Comparison of ENCODE assay signal across 11 cellular contexts in the genomic region with DNA sequence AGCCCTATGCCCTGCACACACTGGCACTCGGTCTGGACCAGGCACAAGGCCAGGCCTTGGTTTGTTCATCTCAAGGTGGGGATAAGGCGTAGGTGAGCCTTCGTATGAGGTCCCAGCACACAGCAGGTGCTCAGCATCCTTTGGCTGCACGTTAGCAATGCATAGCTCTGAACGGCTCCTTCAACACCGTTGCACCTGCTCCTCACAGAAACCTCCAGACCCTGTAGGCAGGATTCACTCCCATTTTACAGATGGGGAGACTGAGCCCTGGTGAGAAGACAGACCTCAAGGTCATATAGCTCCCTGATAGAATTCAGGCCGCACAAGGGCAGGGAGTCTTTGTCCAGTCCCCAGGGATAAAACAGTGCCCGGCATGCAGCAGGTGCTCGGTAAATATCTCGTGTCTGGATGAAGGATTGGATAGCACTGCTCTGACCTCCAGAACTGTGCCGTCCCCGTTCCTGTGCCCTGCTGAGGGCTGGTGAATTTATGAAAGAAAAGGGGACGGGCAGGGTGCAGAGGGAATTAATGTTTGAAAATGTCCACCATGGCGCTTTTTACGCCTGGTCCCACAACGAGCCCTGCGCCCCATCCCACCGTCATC. TPM values are rescaled to one million over a fixed set of nuclear protein-coding genes. Genes with fewer than 3 reads are reported as not detected.
DNase-seq lines count a peak whose midpoint lies in the region; ATAC-seq, FAIRE-seq and TF ChIP-seq lines count a peak whose summit lies in the region.
"Had no signal": no experiment of that assay in that cellular context is flagged by ENCODE, and none has a peak within 500 bp of the region (broad histone marks: within the 10 kb centered on the region; RNA-seq: fewer than 3 reads in every experiment).

No MANE protein-coding gene starts in this region.

- intact Hi-C loops in activated T-helper 1 cell treated with anti-CD3 and anti-CD28 coated beads, Interleukin-12 subunit alpha, Interleukin-12 subunit beta, Interleukin-2, Interleukin-4 antibody, amounts not matched to agents 30 ng/mL and 10 ng/mL and 1 ng/mL, durations not matched to agents 14 hours and 24 hours and 36 hours (cut with micrococcal nuclease), result no loop called here
- intact Hi-C loops in psoas muscle (cut with DNase I), result no loop called here

- peak overlapping the region in 5 of 7 donors; percentile 13 to 74 (median 58) for H3K4me3 Mint-ChIP-seq in CD8-positive, alpha-beta memory T cell
- peak overlapping the region; percentile 2 for H3K4me3 Mint-ChIP-seq in activated T-helper 1 cell treated with anti-CD3 and anti-CD28 coated beads, Interleukin-12 subunit alpha, Interleukin-12 subunit beta, Interleukin-2, Interleukin-4 antibody, amounts not matched to agents 30 ng/mL and 10 ng/mL and 1 ng/mL, durations not matched to agents 14 hours and 24 hours and 36 hours
- H3K4me3 Mint-ChIP-seq: activated naive CD8-positive, alpha-beta T cell treated with anti-CD3 and anti-CD28 coated beads, Interleukin-2, amount 10 ng/mL, durations not matched to agents 7 days and 5 days had no signal

- POLR2A ChIA-PET in CD8-positive, alpha-beta memory T cell (lab: Charles Lee), result no interaction called here

- H3K27me3 ChIP-seq in CD8-positive, alpha-beta memory T cell (ENCODE audit: insufficient read depth, low read length, poor library complexity, severe bottlenecking), result peaks cover 16% of the 10 kb centered on the region
- H3K27me3 ChIP-seq in hepatocyte (peaks cover 80% of the 10 kb centered on the region), psoas muscle (ENCODE audit: insufficient read depth in 3 of 3, low read length in 2 of 3) (peaks cover 3 to 78% (median 26%) of the 10 kb centered on the region in 3 donors)

- H3K4me3 ChIP-seq in CD8-positive, alpha-beta memory T cell (ENCODE audit: low read length), result no peak overlapping the region
- H3K4me3 ChIP-seq in hepatocyte (peak overlapping the region; percentile 33), psoas muscle (peak overlapping the region; percentile 63)

- WGBS in hepatocyte (ENCODE audit: low lambda C conversion rate, missing lambda C conversion rate), result 72% methylated on average over 18 of the region's 18 CpGs
- WGBS in psoas muscle, 3 donors, result 36 to 41% (median 36%) methylated on average over 18 of the region's 18 CpGs

- peak overlapping the region; percentile 31 for H2AFZ ChIP-seq in hepatocyte

- H3K27me3 Mint-ChIP-seq in CD8-positive, alpha-beta memory T cell, result peaks cover 36 to 69% of the 10 kb centered on the region in 2 donors
- peaks cover 44% of the 10 kb centered on the region for H3K27me3 Mint-ChIP-seq in activated T-helper 1 cell treated with anti-CD3 and anti-CD28 coated beads, Interleukin-12 subunit alpha, Interleukin-12 subunit beta, Interleukin-2, Interleukin-4 antibody, amounts not matched to agents 30 ng/mL and 10 ng/mL and 1 ng/mL, durations not matched to agents 14 hours and 24 hours and 36 hours (ENCODE audit: insufficient read depth)

- peaks cover 0 to 2% (median 0%) of the 10 kb centered on the region in 5 donors for H3K9me3 Mint-ChIP-seq in CD8-positive, alpha-beta memory T cell
- no peaks in the 10 kb centered on the region for H3K9me3 Mint-ChIP-seq in activated T-helper 1 cell treated with anti-CD3 and anti-CD28 coated beads, Interleukin-12 subunit alpha, Interleukin-12 subunit beta, Interleukin-2, Interleukin-4 antibody, amounts not matched to agents 30 ng/mL and 10 ng/mL and 1 ng/mL, durations not matched to agents 14 hours and 24 hours and 36 hours
- H3K9me3 Mint-ChIP-seq: activated naive CD8-positive, alpha-beta T cell treated with anti-CD3 and anti-CD28 coated beads, Interleukin-2, amount 10 ng/mL, durations not matched to agents 7 days and 5 days had no signal

- no peaks in the 10 kb centered on the region for H3K4me1 ChIP-seq in CD8-positive, alpha-beta memory T cell (ENCODE audit: insufficient read depth, low read length)
- peaks cover 3% of the 10 kb centered on the region for H3K4me1 ChIP-seq in hepatocyte (ENCODE audit: insufficient read depth)
- H3K4me1 ChIP-seq in psoas muscle, result no peaks in the 10 kb centered on the region

- H3K9me2 ChIP-seq in hepatocyte (replicated peaks; ENCODE audit: insufficient read depth), result no peaks in the 10 kb centered on the region

- no peaks in the 10 kb centered on the region for H3K79me2 ChIP-seq in hepatocyte

- no peak overlapping the region for H3K27ac Mint-ChIP-seq in CD8-positive, alpha-beta memory T cell
- H3K27ac Mint-ChIP-seq in activated T-helper 1 cell treated with anti-CD3 and anti-CD28 coated beads, Interleukin-12 subunit alpha, Interleukin-12 subunit beta, Interleukin-2, Interleukin-4 antibody, amounts not matched to agents 30 ng/mL and 10 ng/mL and 1 ng/mL, durations not matched to agents 14 hours and 24 hours and 36 hours, result no peak overlapping the region
- H3K27ac Mint-ChIP-seq: activated naive CD8-positive, alpha-beta T cell treated with anti-CD3 and anti-CD28 coated beads, Interleukin-2, amount 10 ng/mL, durations not matched to agents 7 days and 5 days had no signal

- no peaks in the 10 kb centered on the region for H3K36me3 Mint-ChIP-seq in CD8-positive, alpha-beta memory T cell
- no peaks in the 10 kb centered on the region for H3K36me3 Mint-ChIP-seq in activated T-helper 1 cell treated with anti-CD3 and anti-CD28 coated beads, Interleukin-12 subunit alpha, Interleukin-12 subunit beta, Interleukin-2, Interleukin-4 antibody, amounts not matched to agents 30 ng/mL and 10 ng/mL and 1 ng/mL, durations not matched to agents 14 hours and 24 hours and 36 hours (ENCODE audit: low read depth)
- H3K36me3 Mint-ChIP-seq: activated naive CD8-positive, alpha-beta T cell treated with anti-CD3 and anti-CD28 coated beads, Interleukin-2, amount 10 ng/mL, durations not matched to agents 7 days and 5 days had no signal

- CTCF ChIA-PET in CD8-positive, alpha-beta memory T cell (lab: Charles Lee), result no interaction called here

- no peaks in the 10 kb centered on the region for H3K36me3 ChIP-seq in CD8-positive, alpha-beta memory T cell (ENCODE audit: insufficient read depth, low read length)
- H3K36me3 ChIP-seq in hepatocyte (replicated peaks; ENCODE audit: insufficient read depth, low read depth) (no peaks in the 10 kb centered on the region), psoas muscle (ENCODE audit: insufficient read depth in 1 of 2, low read depth in 1 of 2) (no peaks in the 10 kb centered on the region)

- no peak overlapping the region for H3K27ac ChIP-seq in CD8-positive, alpha-beta memory T cell (ENCODE audit: low read depth, low read length)
- H3K27ac ChIP-seq in hepatocyte (no peak overlapping the region), psoas muscle (no peak overlapping the region)

- no peak for FAIRE-seq in H54 (lab: Jason Lieb, UNC)

- no peak for TF ChIP-seq POLR2A in H54 (IDR thresholded peaks at IDR 0.05; ENCODE audit: low read depth, low read length)

- ATAC-seq in psoas muscle (no peak), GM19328 (IDR thresholded peaks at IDR 0.05; ENCODE audit: unreplicated experiment) (no peak)

- peak overlapping the region; percentile 87 for H3K4me2 ChIP-seq in hepatocyte

- no peaks in the 10 kb centered on the region for H3K9me3 ChIP-seq in CD8-positive, alpha-beta memory T cell (ENCODE audit: low read length)
- no peaks in the 10 kb centered on the region for H3K9me3 ChIP-seq in hepatocyte (ENCODE audit: low read depth)
- no peaks in the 10 kb centered on the region for H3K9me3 ChIP-seq in psoas muscle

- TF ChIP-seq CTCF in hepatocyte (IDR thresholded peaks at IDR 0.05; ENCODE audit: poor library complexity), result no peak
- TF ChIP-seq CTCF in psoas muscle (IDR thresholded peaks at IDR 0.05), result no peak

- DNase-seq in CD8-positive, alpha-beta memory T cell, result no peak
- DNase-seq in activated T-helper 1 cell treated with anti-CD3 and anti-CD28 coated beads, Interleukin-12 subunit alpha, Interleukin-12 subunit beta, Interleukin-2, Interleukin-4 antibody, amounts not matched to agents 30 ng/mL and 10 ng/mL and 1 ng/mL, durations not matched to agents 14 hours and 24 hours and 36 hours (ENCODE audit: low spot score), result no peak
- no peak for DNase-seq in hepatocyte (ENCODE audit: low spot score)
- DNase-seq in psoas muscle, result no peak
- DNase-seq in H54 (ENCODE audit: insufficient read length, low spot score), result no peak
- DNase-seq in stimulated activated CD4-positive, alpha-beta T cell treated with anti-CD3 and anti-CD28 coated beads, Interleukin-15, amount 100 ng/mL, for 24 hours, result no peak
- no peak for DNase-seq in anterior cingulate cortex (lab: John Stamatoyannopoulos, UW)
- DNase-seq: DND-41, NCI-H1930 had no signal

- no peaks in the 10 kb centered on the region for H4K20me1 ChIP-seq in hepatocyte (ENCODE audit: insufficient read depth, poor library complexity, severe bottlenecking)

- H3K4me1 Mint-ChIP-seq in CD8-positive, alpha-beta memory T cell, result peaks cover 0 to 10% (median 5%) of the 10 kb centered on the region in 3 donors
- H3K4me1 Mint-ChIP-seq in activated T-helper 1 cell treated with anti-CD3 and anti-CD28 coated beads, Interleukin-12 subunit alpha, Interleukin-12 subunit beta, Interleukin-2, Interleukin-4 antibody, amounts not matched to agents 30 ng/mL and 10 ng/mL and 1 ng/mL, durations not matched to agents 14 hours and 24 hours and 36 hours (ENCODE audit: low read depth), result no peaks in the 10 kb centered on the region

RNA-seq across cellular contexts. Expression of a gene that starts 2.4 kb away (rescaled TPM):
- total RNA-seq in CD8-positive, alpha-beta memory T cell, result not detected
- not detected for polyA plus RNA-seq in CD8-positive, alpha-beta memory T cell
- total RNA-seq in activated T-helper 1 cell treated with anti-CD3 and anti-CD28 coated beads, Interleukin-12 subunit alpha, Interleukin-12 subunit beta, Interleukin-2, Interleukin-4 antibody, amounts not matched to agents 30 ng/mL and 10 ng/mL and 1 ng/mL, durations not matched to agents 14 hours and 24 hours and 36 hours, result not detected in 2 replicates
- total RNA-seq in hepatocyte (0.48 and 0.67 TPM in 2 replicates), psoas muscle (1 to 10 TPM in 3 of 4 donors, under 1 TPM in 1; 0.62 to 2.1 (median 1.4) TPM)
- polyA plus RNA-seq in hepatocyte (0.22 and 0.35 TPM in 2 replicates), psoas muscle (1 to 10 TPM in 1 of 3 donors, under 1 TPM in 2; 0.08 to 3.2 (median 0.52) TPM)
- total RNA-seq: activated naive CD8-positive, alpha-beta T cell treated with anti-CD3 and anti-CD28 coated beads, Interleukin-2, amount 10 ng/mL, durations not matched to agents 7 days and 5 days had no signal
